ENCODE assay signal across 10 cellular contexts in genomic region chr14:94009767-94010166, GRCh38. TPM values are rescaled to one million over a fixed set of nuclear protein-coding genes. Genes with fewer than 3 reads are reported as not detected.
DNase-seq lines count a peak whose midpoint lies in the region; ATAC-seq and TF ChIP-seq lines count a peak whose summit lies in the region.
"Had no signal": no experiment of that assay in that cellular context is flagged by ENCODE, and none has a peak within 500 bp of the region (broad histone marks: within the 10 kb centered on the region; RNA-seq: fewer than 3 reads in every experiment).

No MANE protein-coding gene starts in this region.

- peak overlapping the region; percentile 72 for H3K4me2 ChIP-seq in BLaER1

- no peaks in the 10 kb centered on the region for H4K20me1 ChIP-seq in BLaER1

- H3K36me3 ChIP-seq in BLaER1 = no peaks in the 10 kb centered on the region

- DNase-seq in HT1080 (ENCODE audit: low read depth) = peak; percentile 67
- DNase-seq in epithelial cell of esophagus (ENCODE audit: low read depth) = peak; percentile 65
- DNase-seq in NCI-H1694 treated with DMSO at 0.1 percent for 48 hours (lab: John Stamatoyannopoulos, UW) = no peak
- DNase-seq in effector CD8-positive, alpha-beta T cell (lab: John Stamatoyannopoulos, UW) = no peak
- DNase-seq in UCSD-AML1 (lab: John Stamatoyannopoulos, UW; ENCODE audit: unreplicated experiment) = no peak
- no peak for DNase-seq in CD1c-positive myeloid dendritic cell (ENCODE audit: extremely low spot score)
- DNase-seq: effector CD4-positive, alpha-beta T cell had no signal

- ATAC-seq in GM18909 (IDR thresholded peaks at IDR 0.05; ENCODE audit: poor library complexity, unreplicated experiment) = peak; percentile 45

- peaks cover 35% of the 10 kb centered on the region for H3K4me1 ChIP-seq in BLaER1

- no peaks in the 10 kb centered on the region for H3K27me3 ChIP-seq in BLaER1

- H3K4me3 ChIP-seq in BLaER1 (no peak overlapping the region), epithelial cell of esophagus (ENCODE audit: low read length) (no peak overlapping the region)

- H3K9ac ChIP-seq in BLaER1 = no peak overlapping the region

- TF ChIP-seq CTCF in epithelial cell of esophagus (IDR thresholded peaks at IDR 0.05; ENCODE audit: insufficient read depth, low read depth, low read length, missing control alignments) = no peak

- H3K9me3 ChIP-seq in BLaER1 = no peaks in the 10 kb centered on the region

- H3K27ac ChIP-seq in BLaER1 = no peak overlapping the region

RNA-seq across cellular contexts. Expression of gene CCDC197, which starts 12.7 kb away (rescaled TPM):
- not detected in 2 replicates for total RNA-seq in HT1080 (2014; rRNA removed; shearing (Covaris generic))
- not detected in 2 replicates for polyA plus RNA-seq in HT1080 (2015; cell fraction: cytosol; rRNA removed)
- polyA plus RNA-seq in HT1080 (2015; cell fraction: nucleus; rRNA removed) = not detected in 2 replicates
- polyA plus RNA-seq: IgD-negative memory B cell had no signal

RNA-seq across cellular contexts. Expression of gene OTUB2, which starts 16.4 kb away (rescaled TPM):
- total RNA-seq in HT1080 (2014; rRNA removed; shearing (Covaris generic)) = 2.8 TPM in 2 replicates
- polyA plus RNA-seq in HT1080 (2015; cell fraction: cytosol; rRNA removed) = 3.5 and 5.6 TPM in 2 replicates
- polyA plus RNA-seq in HT1080 (2015; cell fraction: nucleus; rRNA removed) = 3.9 and 4.1 TPM in 2 replicates

RNA-seq across cellular contexts. Expression of gene ASB2, which starts 33.4 kb away (rescaled TPM):
- total RNA-seq in HT1080 (2014; rRNA removed; shearing (Covaris generic)) = not detected in 2 replicates
- polyA plus RNA-seq in HT1080 (2015; cell fraction: cytosol; rRNA removed) = 0.11 TPM in 1 of 2 replicates, not detected in the other
- polyA plus RNA-seq in HT1080 (2015; cell fraction: nucleus; rRNA removed) = 0.10 TPM in 1 of 2 replicates, not detected in the other

Comparison
In these comparisons a context has a peak if more than half of its experiments do, and no peak if none do; other contexts are left out.
1. DNase-seq: peak in HT1080 (single experiment) and epithelial cell of esophagus (single experiment); none in NCI-H1694 treated with DMSO at 0.1 percent for 48 hours (single experiment), effector CD8-positive, alpha-beta T cell (single experiment), UCSD-AML1 (single experiment) and CD1c-positive myeloid dendritic cell (single experiment).